In genomic region chr11:79147731-79148130, GRCh38 we compare ENCODE assay signal across 31 cellular contexts.
"Had no signal": no experiment of that assay in that cellular context is flagged by ENCODE, and none has a peak within 500 bp of the region (broad histone marks: within the 10 kb centered on the region; RNA-seq: fewer than 3 reads in every experiment).

No MANE protein-coding gene starts in this region.

- H3K36me3 ChIP-seq: neural progenitor cell, ovary, spleen, suprapubic skin, tibial artery, transverse colon, upper lobe of left lung, vagina had no signal

- H3K4me1 ChIP-seq: neural progenitor cell, parathyroid adenoma, psoas muscle, spleen, transverse colon, upper lobe of left lung, vagina had no signal

- ATAC-seq: natural killer cell; psoas muscle; right cardiac atrium; sciatic nerve; stimulated activated memory B cell treated with anti-CD40 and anti-IgM and Interleukin-4, amounts not matched to agents 10 μg/mL and 1 μg/mL and 100 μg/mL, for 72 hours; stimulated activated naive CD8-positive, alpha-beta T cell treated with anti-CD3 and anti-CD28 coated beads, Interleukin-15, amount 100 ng/mL, for 72 hours; stimulated activated naive CD8-positive, alpha-beta T cell treated with anti-CD3 and anti-CD28 coated beads, Interleukin-15, Interleukin-2, amounts not matched to agents 100 U/mL and 50 U/mL, for 24 hours had no signal

- H3K36me3 Mint-ChIP-seq: natural killer cell; stimulated activated memory B cell treated with anti-CD40 and anti-IgM and Interleukin-4, amounts not matched to agents 10 μg/mL and 1 μg/mL and 100 μg/mL, for 72 hours had no signal

- H3K27ac ChIP-seq: neural progenitor cell, ovary, parathyroid adenoma, psoas muscle, skin epidermis, spleen, suprapubic skin, testis, tibial artery, transverse colon, upper lobe of left lung, vagina had no signal

- DNase-seq: natural killer cell; occipital lobe; ovary; posterior cingulate gyrus; psoas muscle; right cardiac atrium; spleen; stimulated activated CD4-positive, alpha-beta T cell treated with anti-CD3 and anti-CD28 coated beads, Interleukin-12 subunit alpha, Interleukin-12 subunit beta, amount 100 ng/mL, for 4 hours; stimulated activated CD4-positive, alpha-beta T cell treated with anti-CD3 and anti-CD28 coated beads, Interleukin-1b, Interleukin-23, amount 100 ng/mL, for 48 hours; stimulated activated CD4-positive, alpha-beta T cell treated with anti-CD3 and anti-CD28 coated beads, Interleukin-4, amount 100 ng/mL, for 1 hour; stimulated activated CD4-positive, alpha-beta T cell treated with anti-CD3 and anti-CD28 coated beads, Interleukin-4, amount 100 ng/mL, for 4 hours; stimulated activated CD8-positive, alpha-beta memory T cell treated with anti-CD3 and anti-CD28 coated beads, Interleukin-4, amount 100 ng/mL, for 48 hours; stimulated activated naive CD4-positive, alpha-beta T cell; stimulated activated naive CD8-positive, alpha-beta T cell treated with anti-CD3 and anti-CD28 coated beads, Interleukin-15, amount 100 ng/mL, for 72 hours; stimulated activated naive CD8-positive, alpha-beta T cell treated with anti-CD3 and anti-CD28 coated beads, Interleukin-15, Interleukin-2, amounts not matched to agents 100 U/mL and 50 U/mL, for 24 hours; substantia nigra; testis; tibial artery; transverse colon; upper lobe of left lung had no signal

- H3K27me3 ChIP-seq: neural progenitor cell, ovary, spleen, suprapubic skin, testis, tibial artery, transverse colon, upper lobe of left lung, vagina had no signal

- H3K27ac Mint-ChIP-seq: natural killer cell; nephron; neural progenitor cell; progenitor cell of endocrine pancreas; stimulated activated memory B cell treated with anti-CD40 and anti-IgM and Interleukin-4, amounts not matched to agents 10 μg/mL and 1 μg/mL and 100 μg/mL, for 72 hours; stimulated activated naive CD8-positive, alpha-beta T cell treated with anti-CD3 and anti-CD28 coated beads, Interleukin-15, amount 100 ng/mL, for 72 hours had no signal

- H3K9ac ChIP-seq: neural progenitor cell, parathyroid adenoma had no signal

- H3K4me3 Mint-ChIP-seq: natural killer cell; nephron; neural progenitor cell; stimulated activated memory B cell treated with anti-CD40 and anti-IgM and Interleukin-4, amounts not matched to agents 10 μg/mL and 1 μg/mL and 100 μg/mL, for 72 hours; stimulated activated naive CD8-positive, alpha-beta T cell treated with anti-CD3 and anti-CD28 coated beads, Interleukin-15, amount 100 ng/mL, for 72 hours had no signal

- H3K9me3 ChIP-seq: ovary, psoas muscle, testis, tibial artery, vagina had no signal

- H3K79me2 ChIP-seq: parathyroid adenoma had no signal

- H3K27me3 Mint-ChIP-seq: progenitor cell of endocrine pancreas; stimulated activated memory B cell treated with anti-CD40 and anti-IgM and Interleukin-4, amounts not matched to agents 10 μg/mL and 1 μg/mL and 100 μg/mL, for 72 hours; stimulated activated naive CD8-positive, alpha-beta T cell treated with anti-CD3 and anti-CD28 coated beads, Interleukin-15, amount 100 ng/mL, for 72 hours had no signal

- H3K4me3 ChIP-seq: neural progenitor cell, ovary, psoas muscle, skin epidermis, smooth muscle cell, spleen, suprapubic skin, testis, tibial artery, transverse colon, upper lobe of left lung, vagina had no signal

- H3K4me2 ChIP-seq: neural progenitor cell, smooth muscle cell had no signal

- H2AFZ ChIP-seq: neural progenitor cell, parathyroid adenoma had no signal

- H3K4me1 Mint-ChIP-seq: natural killer cell; neural progenitor cell; stimulated activated memory B cell treated with anti-CD40 and anti-IgM and Interleukin-4, amounts not matched to agents 10 μg/mL and 1 μg/mL and 100 μg/mL, for 72 hours; stimulated activated naive CD8-positive, alpha-beta T cell treated with anti-CD3 and anti-CD28 coated beads, Interleukin-15, amount 100 ng/mL, for 72 hours had no signal

- FAIRE-seq: urothelium cell line had no signal
